Comparison of ENCODE assay signal across 32 cellular contexts in the genomic region with DNA sequence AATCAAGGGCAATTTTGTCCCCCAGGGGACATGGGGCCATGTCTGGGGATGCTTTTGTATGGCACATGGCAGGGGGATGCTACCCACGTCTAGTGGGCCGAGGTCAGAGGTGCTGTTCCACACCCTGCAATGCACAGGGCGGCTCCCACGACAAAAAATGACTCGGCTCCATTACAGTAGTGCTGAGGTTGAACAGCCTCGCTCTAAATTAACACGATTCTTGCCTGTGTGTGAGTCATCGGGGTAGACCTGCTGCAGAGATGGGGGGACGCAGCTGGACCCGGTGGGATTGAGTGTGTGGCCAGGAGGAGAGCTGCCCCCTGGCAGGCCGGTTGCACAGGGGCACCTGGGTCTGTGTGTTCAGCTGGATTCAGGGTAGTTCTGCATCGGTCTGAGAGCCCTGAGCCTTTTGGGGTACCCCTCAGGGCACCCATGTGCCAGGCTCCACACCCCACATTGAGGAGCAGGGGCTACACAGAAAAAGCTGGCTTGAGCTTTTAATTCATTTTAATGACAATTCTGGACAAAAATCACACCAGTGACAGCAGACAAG. TPM values are rescaled to one million over a fixed set of nuclear protein-coding genes. Genes with fewer than 3 reads are reported as not detected.
DNase-seq lines count a peak whose midpoint lies in the region; ATAC-seq, FAIRE-seq and TF ChIP-seq lines count a peak whose summit lies in the region.
"Had no signal": no experiment of that assay in that cellular context is flagged by ENCODE, and none has a peak within 500 bp of the region (broad histone marks: within the 10 kb centered on the region; RNA-seq: fewer than 3 reads in every experiment).

No MANE protein-coding gene starts in this region.

- H3K4me1 ChIP-seq in BLaER1 = peaks cover 67% of the 10 kb centered on the region
- H3K4me1 ChIP-seq in astrocyte (ENCODE audit: insufficient read depth, low read length) = peaks cover 49% of the 10 kb centered on the region
- H3K4me1 ChIP-seq: ascending aorta, left lung had no signal

- no peaks in the 10 kb centered on the region for H3K36me3 ChIP-seq in BLaER1
- H3K36me3 ChIP-seq in astrocyte (ENCODE audit: insufficient read depth, low read length) = no peaks in the 10 kb centered on the region
- H3K36me3 ChIP-seq: ascending aorta, cardiac muscle cell, left lung had no signal

- no peak for FAIRE-seq in astrocyte (lab: Jason Lieb, UNC)
- FAIRE-seq: D721Med, K562 had no signal

- no peaks in the 10 kb centered on the region for H3K36me3 Mint-ChIP-seq in activated CD8-positive, alpha-beta memory T cell treated with anti-CD3 and anti-CD28 coated beads, Interleukin-2, amount 10 ng/mL, durations not matched to agents 7 days and 5 days
- no peaks in the 10 kb centered on the region for H3K36me3 Mint-ChIP-seq in astrocyte (ENCODE audit: low read depth, unreplicated experiment)
- H3K36me3 Mint-ChIP-seq: activated naive CD4-positive, alpha-beta T cell treated with anti-CD3 and anti-CD28 coated beads, Interleukin-2, amount 50 U/mL, for 72 hours; CD4-positive, alpha-beta memory T cell; mesothelial cell of epicardium; stimulated activated naive B cell treated with anti-CD40 and anti-IgM and Interleukin-4, amounts not matched to agents 10 μg/mL and 1 μg/mL and 100 μg/mL, for 72 hours had no signal

- DNase-seq in activated CD8-positive, alpha-beta memory T cell treated with anti-CD3 and anti-CD28 coated beads, Interleukin-2, amount 50 U/mL, for 4 hours = peak; percentile 2
- DNase-seq in activated CD8-positive, alpha-beta memory T cell treated with anti-CD3 and anti-CD28 coated beads, Interleukin-2, amount 10 ng/mL, durations not matched to agents 7 days and 5 days = no peak
- DNase-seq in astrocyte (ENCODE audit: low read depth) (no peak), posterior cingulate gyrus (peak in 7 of 10 donors; percentile 2 to 67 (median 7)), OCI-M2 (lab: John Stamatoyannopoulos, UW; ENCODE audit: unreplicated experiment) (no peak)
- DNase-seq: activated CD4-positive, alpha-beta T cell treated with anti-CD3 and anti-CD28 coated beads, Interleukin-2, amount 50 U/mL, for 48 hours; activated CD4-positive, CD25-positive, alpha-beta regulatory T cell treated with anti-CD3 and anti-CD28 coated beads, Interleukin-2, amount 50 U/mL, for 72 hours; CD4-positive, alpha-beta memory T cell; DND-41; effector memory CD4-positive, alpha-beta T cell; erythroblast; GF-D8; NCI-H1092; NCI-H1694; stimulated activated naive B cell treated with anti-CD40 and anti-IgM and Interleukin-4, amounts not matched to agents 10 μg/mL and 1 μg/mL and 100 μg/mL, for 72 hours; substantia nigra had no signal

- H3K79me2 ChIP-seq in astrocyte (ENCODE audit: insufficient read depth, low read length) = no peaks in the 10 kb centered on the region

- CTCF ChIA-PET in activated CD8-positive, alpha-beta memory T cell treated with anti-CD3 and anti-CD28 coated beads, Interleukin-2, amount 10 ng/mL, durations not matched to agents 7 days and 5 days (lab: Charles Lee) = no interaction called here

- intact Hi-C loops in posterior cingulate gyrus (cut with DNase I) = no loop called here

- no peaks in the 10 kb centered on the region for H3K4me1 Mint-ChIP-seq in activated CD8-positive, alpha-beta memory T cell treated with anti-CD3 and anti-CD28 coated beads, Interleukin-2, amount 10 ng/mL, durations not matched to agents 7 days and 5 days
- H3K4me1 Mint-ChIP-seq in astrocyte (ENCODE audit: low read depth, unreplicated experiment) = peaks cover 55% of the 10 kb centered on the region
- H3K4me1 Mint-ChIP-seq: activated T-helper 17 cell treated with anti-CD3 and anti-CD28 coated beads, Interleukin-2, amount 50 U/mL, for 72 hours; CD4-positive, alpha-beta memory T cell; stimulated activated naive B cell treated with anti-CD40 and anti-IgM and Interleukin-4, amounts not matched to agents 10 μg/mL and 1 μg/mL and 100 μg/mL, for 72 hours had no signal

- no peaks in the 10 kb centered on the region for H3K27me3 Mint-ChIP-seq in activated CD8-positive, alpha-beta memory T cell treated with anti-CD3 and anti-CD28 coated beads, Interleukin-2, amount 10 ng/mL, durations not matched to agents 7 days and 5 days
- no peaks in the 10 kb centered on the region for H3K27me3 Mint-ChIP-seq in astrocyte (ENCODE audit: low read depth, unreplicated experiment)

- H3K4me3 Mint-ChIP-seq in activated CD8-positive, alpha-beta memory T cell treated with anti-CD3 and anti-CD28 coated beads, Interleukin-2, amount 10 ng/mL, durations not matched to agents 7 days and 5 days = no peak overlapping the region
- no peak overlapping the region for H3K4me3 Mint-ChIP-seq in astrocyte (ENCODE audit: unreplicated experiment)
- H3K4me3 Mint-ChIP-seq: activated T-helper 17 cell treated with anti-CD3 and anti-CD28 coated beads, Interleukin-2, amount 50 U/mL, for 72 hours; CD4-positive, alpha-beta memory T cell; mesothelial cell of epicardium; stimulated activated naive B cell treated with anti-CD40 and anti-IgM and Interleukin-4, amounts not matched to agents 10 μg/mL and 1 μg/mL and 100 μg/mL, for 72 hours; T-helper 1 cell treated with Interleukin-12 subunit alpha and Interleukin-12 subunit beta and Interleukin-4 antibody, amounts not matched to agents 30 μg/mL and 1 μg/mL, for 36 hours had no signal

- H4K20me1 ChIP-seq in BLaER1 = no peaks in the 10 kb centered on the region
- no peaks in the 10 kb centered on the region for H4K20me1 ChIP-seq in astrocyte (ENCODE audit: insufficient read depth, low read length)

- H3K27ac Mint-ChIP-seq in activated CD8-positive, alpha-beta memory T cell treated with anti-CD3 and anti-CD28 coated beads, Interleukin-2, amount 10 ng/mL, durations not matched to agents 7 days and 5 days = no peak overlapping the region
- H3K27ac Mint-ChIP-seq in astrocyte (ENCODE audit: unreplicated experiment) = peak overlapping the region; percentile 81
- H3K27ac Mint-ChIP-seq: activated naive CD4-positive, alpha-beta T cell treated with anti-CD3 and anti-CD28 coated beads, Interleukin-2, amount 50 U/mL, for 72 hours; activated T-helper 17 cell treated with anti-CD3 and anti-CD28 coated beads, Interleukin-2, amount 50 U/mL, for 72 hours; CD4-positive, alpha-beta memory T cell; mesothelial cell of epicardium; stimulated activated naive B cell treated with anti-CD40 and anti-IgM and Interleukin-4, amounts not matched to agents 10 μg/mL and 1 μg/mL and 100 μg/mL, for 72 hours; T-helper 1 cell treated with Interleukin-12 subunit alpha and Interleukin-12 subunit beta and Interleukin-4 antibody, amounts not matched to agents 30 μg/mL and 1 μg/mL, for 36 hours had no signal

- no peak overlapping the region for H3K4me3 ChIP-seq in BLaER1
- H3K4me3 ChIP-seq in astrocyte (ENCODE audit: insufficient read depth, low read depth, low read length) = no peak overlapping the region
- H3K4me3 ChIP-seq: ascending aorta, cardiac muscle cell, coronary artery, K562, left lung, SK-N-MC had no signal

- no peaks in the 10 kb centered on the region for H3K27me3 ChIP-seq in BLaER1
- H3K27me3 ChIP-seq in astrocyte (ENCODE audit: insufficient read depth, low read length) = no peaks in the 10 kb centered on the region
- H3K27me3 ChIP-seq: ascending aorta, cardiac muscle cell had no signal

- H3K9ac ChIP-seq in BLaER1 (no peak overlapping the region), astrocyte (ENCODE audit: low read length) (no peak overlapping the region)

- H3K9me3 ChIP-seq in BLaER1 (no peaks in the 10 kb centered on the region), astrocyte (ENCODE audit: insufficient read depth, low read depth, low read length) (no peaks in the 10 kb centered on the region)
- H3K9me3 ChIP-seq: ascending aorta, left lung had no signal

- ATAC-seq in activated CD8-positive, alpha-beta memory T cell treated with anti-CD3 and anti-CD28 coated beads, Interleukin-2, amount 10 ng/mL, durations not matched to agents 7 days and 5 days = no peak
- ATAC-seq in GM18873 (IDR thresholded peaks at IDR 0.05; ENCODE audit: low FRiP score, unreplicated experiment) = no peak
- no peak for ATAC-seq in HG03565 (IDR thresholded peaks at IDR 0.05; ENCODE audit: unreplicated experiment)
- ATAC-seq: activated naive CD4-positive, alpha-beta T cell treated with anti-CD3 and anti-CD28 coated beads, Interleukin-2, amount 50 U/mL, for 72 hours; activated T-helper 17 cell treated with anti-CD3 and anti-CD28 coated beads, Interleukin-2, amount 50 U/mL, for 72 hours; K562; left lung; stimulated activated naive B cell treated with anti-CD40 and anti-IgM and Interleukin-4, amounts not matched to agents 10 μg/mL and 1 μg/mL and 100 μg/mL, for 72 hours had no signal

- H3K9me3 Mint-ChIP-seq in activated CD8-positive, alpha-beta memory T cell treated with anti-CD3 and anti-CD28 coated beads, Interleukin-2, amount 10 ng/mL, durations not matched to agents 7 days and 5 days (ENCODE audit: low read depth) = no peaks in the 10 kb centered on the region
- no peaks in the 10 kb centered on the region for H3K9me3 Mint-ChIP-seq in astrocyte (ENCODE audit: unreplicated experiment)
- H3K9me3 Mint-ChIP-seq: activated naive CD4-positive, alpha-beta T cell treated with anti-CD3 and anti-CD28 coated beads, Interleukin-2, amount 50 U/mL, for 72 hours; activated T-helper 17 cell treated with anti-CD3 and anti-CD28 coated beads, Interleukin-2, amount 50 U/mL, for 72 hours; CD4-positive, alpha-beta memory T cell; mesothelial cell of epicardium; stimulated activated naive B cell treated with anti-CD40 and anti-IgM and Interleukin-4, amounts not matched to agents 10 μg/mL and 1 μg/mL and 100 μg/mL, for 72 hours; T-helper 1 cell treated with Interleukin-12 subunit alpha and Interleukin-12 subunit beta and Interleukin-4 antibody, amounts not matched to agents 30 μg/mL and 1 μg/mL, for 36 hours had no signal

- peak overlapping the region; percentile 85 for H3K4me2 ChIP-seq in BLaER1
- H3K4me2 ChIP-seq in astrocyte (ENCODE audit: low read length) = no peak overlapping the region

- H2AFZ ChIP-seq in astrocyte (ENCODE audit: low read depth, low read length) = no peak overlapping the region

- H3K27ac ChIP-seq in BLaER1 (0 out of 2 replicates have a peak overlapping the region, but pooled peaks have one; percentile 79), astrocyte (ENCODE audit: low read depth, low read length) (no peak overlapping the region)
- H3K27ac ChIP-seq: 22Rv1, ascending aorta, coronary artery, left lung, RWPE1, SK-N-MC had no signal

- TF ChIP-seq CTCF in astrocyte (IDR thresholded peaks at IDR 0.05; ENCODE audit: insufficient read depth, low read depth, low read length) = no peak

RNA-seq across cellular contexts. Expression of gene COL5A1, which starts 20.0 kb away (rescaled TPM):
- under 1 TPM; 0.09 to 0.16 TPM for total RNA-seq in activated CD8-positive, alpha-beta memory T cell treated with anti-CD3 and anti-CD28 coated beads, Interleukin-2, amount 10 ng/mL, durations not matched to agents 7 days and 5 days
- 1,055 and 1,568 TPM in 2 replicates for total RNA-seq in astrocyte

Comparison
In these comparisons a context has a peak if more than half of its experiments do, and no peak if none do; other contexts are left out.
1. DNase-seq: peak in activated CD8-positive, alpha-beta memory T cell treated with anti-CD3 and anti-CD28 coated beads, Interleukin-2, amount 50 U/mL, for 4 hours (single experiment) and posterior cingulate gyrus (7 of 10); none in activated CD8-positive, alpha-beta memory T cell treated with anti-CD3 and anti-CD28 coated beads, Interleukin-2, amount 10 ng/mL, durations not matched to agents 7 days and 5 days (single experiment), astrocyte (single experiment) and OCI-M2 (single experiment).
2. RNA of gene COL5A1, which starts 20.0 kb away (total RNA-seq): 1,055 to 1,568 TPM in astrocyte; 0.09 to 0.16 TPM in activated CD8-positive, alpha-beta memory T cell treated with anti-CD3 and anti-CD28 coated beads, Interleukin-2, amount 10 ng/mL, durations not matched to agents 7 days and 5 days; every median in the first group is over 100 times any median in the second.